2 cellular contexts compared by ENCODE assay signal in genomic region chr1:2170211-2170610, GRCh38.
TF ChIP-seq lines count a peak whose summit lies in the region.

No MANE protein-coding gene starts in this region.

TF ChIP-seq in IMR-90, 13 proteins besides CTCF, POLR2A, EP300 and RAD21:
- TF ChIP-seq NFE2L2 (IDR thresholded peaks at IDR 0.05; ENCODE audit: low read depth, low read length): no peak
- no peak for TF ChIP-seq RFX5 (IDR thresholded peaks at IDR 0.05; ENCODE audit: low read depth, low read length)
- TF ChIP-seq MAZ (IDR thresholded peaks at IDR 0.05; ENCODE audit: borderline replicate concordance, low read depth, low read length): no peak
- TF ChIP-seq CHD1 (IDR thresholded peaks at IDR 0.05; ENCODE audit: low read depth, low read length): no peak
- no peak for TF ChIP-seq RCOR1 (IDR thresholded peaks at IDR 0.05; ENCODE audit: insufficient replicate concordance, low read length)
- TF ChIP-seq BHLHE40 (IDR thresholded peaks at IDR 0.05; ENCODE audit: low read depth, low read length): no peak
- TF ChIP-seq USF2 (IDR thresholded peaks at IDR 0.05; ENCODE audit: low read depth, low read length): no peak
- TF ChIP-seq FOS (IDR thresholded peaks at IDR 0.05; ENCODE audit: low read depth, low read length): no peak
- no peak for TF ChIP-seq MAFK (IDR thresholded peaks at IDR 0.05; ENCODE audit: low read depth, low read length)
TF ChIP-seq in IMR-90: peak in this region for 0.

TF ChIP-seq in WTC11, 78 proteins besides CTCF, POLR2A, EP300 and RAD21:
- TF ChIP-seq IRF1 (CRISPR knock-in tag; IDR thresholded peaks at IDR 0.05) (no peak), PREB (CRISPR knock-in tag; IDR thresholded peaks at IDR 0.05; ENCODE audit: borderline replicate concordance) (no peak), ZMAT4 (CRISPR knock-in tag; IDR thresholded peaks at IDR 0.05) (no peak), FOXP4 (CRISPR knock-in tag; IDR thresholded peaks at IDR 0.05) (no peak), ZNF671 (CRISPR knock-in tag; IDR thresholded peaks at IDR 0.05) (no peak), TEAD4 (CRISPR knock-in tag; IDR thresholded peaks at IDR 0.05) (no peak)
